6 cellular contexts compared by ENCODE assay signal in genomic region chr4:112644595-112645535, GRCh38. TPM values are rescaled to one million over a fixed set of nuclear protein-coding genes. Genes with fewer than 3 reads are reported as not detected.
DNase-seq lines count a peak whose midpoint lies in the region; TF ChIP-seq lines count a peak whose summit lies in the region.
"Not testable (repeated sequence)": the region's sequence is repeated elsewhere in the genome, so short reads cannot be mapped to it uniquely, and the experiment has no call there.

No MANE protein-coding gene starts in this region.

- peak overlapping the region; percentile 99; the same call in 1 of the 2 replicates for H3K9ac ChIP-seq in HUES48 (ENCODE audit: low read depth, low read length)
- not testable (repeated sequence) for H3K9ac ChIP-seq in OCI-LY3 (ENCODE audit: low read length); iPS-18a (ENCODE audit: low read length); neural progenitor cell

- not testable (repeated sequence) for TF ChIP-seq CTCF in OCI-LY3 (IDR thresholded peaks at IDR 0.05; ENCODE audit: low read depth, low read length); neural progenitor cell (IDR thresholded peaks at IDR 0.05)

- not testable (repeated sequence) for H4K20me1 ChIP-seq in OCI-LY3 (ENCODE audit: insufficient read depth, low read length); neural progenitor cell (ENCODE audit: low read depth)

- WGBS in ectodermal cell, 2 experiments, result 76 to 80% methylated on average over 7 of the region's 10 CpGs

- H3F3A ChIP-seq in neural progenitor cell (ENCODE audit: low read depth), result peaks cover 99% of the 10 kb centered on the region

- H3K27me3 ChIP-seq in HUES48 (ENCODE audit: control insufficient read depth, insufficient read depth, low read length); OCI-LY3 (ENCODE audit: low read depth, low read length); ectodermal cell (ENCODE audit: control insufficient read depth, insufficient read depth, low read length, poor library complexity, severe bottlenecking); iPS-18a (ENCODE audit: control insufficient read depth, insufficient read depth, low read length); neural progenitor cell: not testable (repeated sequence)

- not testable (repeated sequence) for H3K9me3 Mint-ChIP-seq in activated CD4-positive, alpha-beta T cell treated with anti-CD3 and anti-CD28 coated beads, Interleukin-2, amount 10 ng/mL, durations not matched to agents 7 days and 5 days; neural progenitor cell

- peak overlapping the region; percentile 99 for H3K27ac ChIP-seq in HUES48 (ENCODE audit: low read depth, low read length)
- H3K27ac ChIP-seq in OCI-LY3 (ENCODE audit: low read length); iPS-18a (ENCODE audit: low read length): not testable (repeated sequence)
- H3K27ac ChIP-seq in ectodermal cell (ENCODE audit: insufficient read depth, low read depth, low read length, poor library complexity, severe bottlenecking), result peak overlapping the region; percentile 40
- peak overlapping the region; percentile 97 for H3K27ac ChIP-seq in neural progenitor cell

- POLR2A ChIA-PET in activated CD4-positive, alpha-beta T cell treated with anti-CD3 and anti-CD28 coated beads, Interleukin-2, amount 10 ng/mL, durations not matched to agents 7 days and 5 days (lab: Charles Lee), result not testable (repeated sequence)

- H3K36me3 ChIP-seq in HUES48 (ENCODE audit: control insufficient read depth, insufficient read depth, low read length), result peaks cover 49% of the 10 kb centered on the region
- not testable (repeated sequence) for H3K36me3 ChIP-seq in OCI-LY3 (replicated peaks; ENCODE audit: low read depth, low read length); ectodermal cell (ENCODE audit: control insufficient read depth, insufficient read depth, low read length)
- peaks cover 25% of the 10 kb centered on the region for H3K36me3 ChIP-seq in iPS-18a (ENCODE audit: control insufficient read depth, low read depth, low read length)
- peaks cover 14% of the 10 kb centered on the region for H3K36me3 ChIP-seq in neural progenitor cell

- H3K27me3 Mint-ChIP-seq in activated CD4-positive, alpha-beta T cell treated with anti-CD3 and anti-CD28 coated beads, Interleukin-2, amount 10 ng/mL, durations not matched to agents 7 days and 5 days; neural progenitor cell (ENCODE audit: insufficient read depth, low read depth): not testable (repeated sequence)

- H3K79me2 ChIP-seq in OCI-LY3 (ENCODE audit: low read length), result 0 out of 2 replicates have a peak, but pooled peaks cover 14% of the 10 kb centered on the region
- H3K79me2 ChIP-seq in neural progenitor cell (ENCODE audit: low read depth), result peaks cover 100% of the 10 kb centered on the region

- peak overlapping the region; percentile 80 for H3K27ac Mint-ChIP-seq in activated CD4-positive, alpha-beta T cell treated with anti-CD3 and anti-CD28 coated beads, Interleukin-2, amount 10 ng/mL, durations not matched to agents 7 days and 5 days
- H3K27ac Mint-ChIP-seq in neural progenitor cell, result not testable (repeated sequence)

- CTCF ChIA-PET in activated CD4-positive, alpha-beta T cell treated with anti-CD3 and anti-CD28 coated beads, Interleukin-2, amount 10 ng/mL, durations not matched to agents 7 days and 5 days (lab: Charles Lee), result interaction anchor here (1.3 kb wide), 1 partner anchor 9 kb away, joined by 3 read pairs; no protein-coding TSS in a partner anchor

- not testable (repeated sequence) for H2AFZ ChIP-seq in OCI-LY3 (ENCODE audit: low read depth, low read length); neural progenitor cell (replicated peaks)

- peaks cover 22% of the 10 kb centered on the region for H3K36me3 Mint-ChIP-seq in activated CD4-positive, alpha-beta T cell treated with anti-CD3 and anti-CD28 coated beads, Interleukin-2, amount 10 ng/mL, durations not matched to agents 7 days and 5 days (ENCODE audit: low read depth)
- peaks cover 14% of the 10 kb centered on the region for H3K36me3 Mint-ChIP-seq in neural progenitor cell

- peak overlapping the region; percentile 10; the same call in 1 of the 2 replicates for H3K4me2 ChIP-seq in OCI-LY3 (ENCODE audit: low read length)
- peak overlapping the region; percentile 99 for H3K4me2 ChIP-seq in neural progenitor cell

- H3K4me1 Mint-ChIP-seq in activated CD4-positive, alpha-beta T cell treated with anti-CD3 and anti-CD28 coated beads, Interleukin-2, amount 10 ng/mL, durations not matched to agents 7 days and 5 days, result peaks cover 30% of the 10 kb centered on the region
- H3K4me1 Mint-ChIP-seq in neural progenitor cell, result not testable (repeated sequence)

- DNase-seq in activated CD4-positive, alpha-beta T cell treated with anti-CD3 and anti-CD28 coated beads, Interleukin-2, amount 10 ng/mL, durations not matched to agents 7 days and 5 days; neural progenitor cell (ENCODE audit: low spot score): not testable (repeated sequence)

- not testable (repeated sequence) for H3K4me3 Mint-ChIP-seq in activated CD4-positive, alpha-beta T cell treated with anti-CD3 and anti-CD28 coated beads, Interleukin-2, amount 10 ng/mL, durations not matched to agents 7 days and 5 days; neural progenitor cell

- H3K4me3 ChIP-seq in HUES48 (ENCODE audit: low read depth, low read length) (peak overlapping the region; percentile 2; the same call in 1 of the 2 replicates), iPS-18a (ENCODE audit: low read length) (peak overlapping the region; percentile 96), neural progenitor cell (peak overlapping the region; percentile 93)
- H3K4me3 ChIP-seq in OCI-LY3 (ENCODE audit: low read length); ectodermal cell (ENCODE audit: insufficient read depth, low read depth, low read length): not testable (repeated sequence)

- H3K4me1 ChIP-seq in HUES48 (ENCODE audit: control insufficient read depth, insufficient read depth, low read length); ectodermal cell (ENCODE audit: control insufficient read depth, insufficient read depth, low read length): not testable (repeated sequence)
- H3K4me1 ChIP-seq in OCI-LY3 (ENCODE audit: low read length) (peaks cover 18% of the 10 kb centered on the region), iPS-18a (ENCODE audit: control insufficient read depth, low read depth, low read length) (peaks cover 13% of the 10 kb centered on the region), neural progenitor cell (peaks cover 40% of the 10 kb centered on the region)

- not testable (repeated sequence) for H3K9me3 ChIP-seq in HUES48 (ENCODE audit: control insufficient read depth, insufficient read depth, low read length); OCI-LY3 (ENCODE audit: insufficient read depth, low read length); ectodermal cell (ENCODE audit: control insufficient read depth, low read length); iPS-18a (ENCODE audit: control insufficient read depth, low read depth, low read length); neural progenitor cell (ENCODE audit: low read depth)

RNA-seq across cellular contexts. Expression of gene LARP7, which starts 7.9 kb away (rescaled TPM):
- 10 to 100 TPM; 48.0 to 48.5 TPM for total RNA-seq in activated CD4-positive, alpha-beta T cell treated with anti-CD3 and anti-CD28 coated beads, Interleukin-2, amount 10 ng/mL, durations not matched to agents 7 days and 5 days
- polyA plus RNA-seq in ectodermal cell (2013, experiment 1 of 4), result 126 TPM
- polyA plus RNA-seq in ectodermal cell (2013, experiment 2 of 4), result 119 TPM
- polyA plus RNA-seq in ectodermal cell (2013, experiment 3 of 4), result 82.2 TPM
- polyA plus RNA-seq in ectodermal cell (2013, experiment 4 of 4), result 94.9 TPM
- total RNA-seq in neural progenitor cell (ENCODE audit: low replicate concordance), result 88.7 and 154 TPM in 2 replicates

RNA-seq across cellular contexts. Expression of gene ZGRF1, which starts 8.2 kb away (rescaled TPM):
- 10 to 100 TPM; 38.7 to 40.0 TPM for total RNA-seq in activated CD4-positive, alpha-beta T cell treated with anti-CD3 and anti-CD28 coated beads, Interleukin-2, amount 10 ng/mL, durations not matched to agents 7 days and 5 days
- polyA plus RNA-seq in ectodermal cell (2013, experiment 1 of 4), result 29.4 TPM
- 34.4 TPM for polyA plus RNA-seq in ectodermal cell (2013, experiment 2 of 4)
- polyA plus RNA-seq in ectodermal cell (2013, experiment 3 of 4), result 23.0 TPM
- polyA plus RNA-seq in ectodermal cell (2013, experiment 4 of 4), result 26.0 TPM
- total RNA-seq in neural progenitor cell (ENCODE audit: low replicate concordance), result 89.2 and 128 TPM in 2 replicates
